8 cellular contexts compared by ENCODE assay signal in genomic region chr10:23096814-23097549, GRCh38. TPM values are rescaled to one million over a fixed set of nuclear protein-coding genes. Genes with fewer than 3 reads are reported as not detected.
DNase-seq lines count a peak whose midpoint lies in the region; ATAC-seq and TF ChIP-seq lines count a peak whose summit lies in the region.

No MANE protein-coding gene starts in this region.

- H3K27ac ChIP-seq in skeletal muscle tissue (ENCODE audit: low read depth, low read length), result peak overlapping the region; percentile 89

- CTCF ChIA-PET in T-cell (lab: Charles Lee), result interaction anchor here (0.6 kb wide), 2 partner anchors 514 to 1516 kb away, joined by 3 to 7 read pairs; no protein-coding TSS in a partner anchor

- peaks cover 1 to 8% (median 5%) of the 10 kb centered on the region in 3 donors for H3K9me3 Mint-ChIP-seq in T-cell

- POLR2A ChIA-PET in T-cell (lab: Charles Lee), result interaction anchor here in 1 of 2 donors (0.6 kb wide), 1 partner anchor 1810 kb away, joined by 3 read pairs; no protein-coding TSS in a partner anchor

- H3K4me3 Mint-ChIP-seq in T-cell, result peak overlapping the region; percentile 84 to 92 (median 86)

- no peak overlapping the region for H3K9ac ChIP-seq in skeletal muscle tissue (ENCODE audit: low read depth in 1 of 3, low read length in 3 of 3)

- peaks cover 5% of the 10 kb centered on the region for H3K36me3 Mint-ChIP-seq in T-cell

- no peaks in the 10 kb centered on the region for H3K27me3 Mint-ChIP-seq in T-cell

- H3K9me3 ChIP-seq in skeletal muscle tissue (ENCODE audit: control insufficient read depth in 3 of 3, low read length in 3 of 3), result no peaks in the 10 kb centered on the region

- H3K27ac Mint-ChIP-seq in T-cell, result peak overlapping the region; percentile 83 to 93

- H3K4me3 ChIP-seq in fibroblast of pulmonary artery (replicated peaks; ENCODE audit: low read depth, low read length), result peak overlapping the region; percentile 75
- H3K4me3 ChIP-seq in skeletal muscle tissue (ENCODE audit: low read length in 3 of 3), result peak overlapping the region; percentile 2 to 86 (median 77)

- H3K4me1 Mint-ChIP-seq in T-cell, result peaks cover 38 to 57% (median 39%) of the 10 kb centered on the region in 3 donors

- H3K4me1 ChIP-seq in skeletal muscle tissue (ENCODE audit: control insufficient read depth in 3 of 3, insufficient read depth in 3 of 3, low read length in 3 of 3), result peaks cover 9 to 28% (median 14%) of the 10 kb centered on the region in 3 donors

- peak in 1 of 4 experiments; percentile 37 for ATAC-seq in T-cell (replicated peaks in 1 of 4)
- ATAC-seq in HG02973 (IDR thresholded peaks at IDR 0.05; ENCODE audit: unreplicated experiment), result no peak

- peak; percentile 20 for DNase-seq in activated T-cell treated with anti-CD3 and anti-CD28 coated beads, Interleukin-2, amount 50 U/mL, for 1 hour
- DNase-seq in activated T-cell treated with anti-CD3 and anti-CD28 coated beads for 4 hours, result no peak
- peak in 3 of 34 experiments; percentile 3 to 8 (median 3) for DNase-seq in T-cell
- peak; percentile 96 for DNase-seq in fibroblast of pulmonary artery (ENCODE audit: low read depth)
- no peak for DNase-seq in activated gamma-delta T cell treated with Interleukin-2 at 50 U/mL for 16 hours
- DNase-seq in globus pallidus (ENCODE audit: low spot score), result no peak

- H3K36me3 ChIP-seq in skeletal muscle tissue (ENCODE audit: control insufficient read depth in 3 of 3, insufficient read depth in 3 of 3, low read length in 3 of 3), result no peaks in the 10 kb centered on the region

- H3K27me3 ChIP-seq in skeletal muscle tissue (ENCODE audit: control insufficient read depth in 3 of 3, insufficient read depth in 3 of 3, low read length in 3 of 3), result no peaks in the 10 kb centered on the region

- TF ChIP-seq CTCF in fibroblast of pulmonary artery (IDR thresholded peaks at IDR 0.05; ENCODE audit: low read length, missing control alignments), result no peak

RNA-seq across cellular contexts. Expression of gene MSRB2, which starts 1.6 kb away (rescaled TPM):
- 1 to 10 TPM; 3.3 to 4.6 (median 3.7) TPM for total RNA-seq in T-cell
- total RNA-seq in skeletal muscle tissue, result 15.7 TPM

Comparison
In these comparisons a context has a peak if more than half of its experiments do, and no peak if none do; other contexts are left out.
1. DNase-seq: peak in activated T-cell treated with anti-CD3 and anti-CD28 coated beads, Interleukin-2, amount 50 U/mL, for 1 hour (single experiment) and fibroblast of pulmonary artery (single experiment); none in activated T-cell treated with anti-CD3 and anti-CD28 coated beads for 4 hours (single experiment), activated gamma-delta T cell treated with Interleukin-2 at 50 U/mL for 16 hours (single experiment) and globus pallidus (single experiment).